ENCODE assay signal across 8 cellular contexts in genomic region chr9:130053109-130053503, GRCh38. TPM values are rescaled to one million over a fixed set of nuclear protein-coding genes. Genes with fewer than 3 reads are reported as not detected.
DNase-seq lines count a peak whose midpoint lies in the region; ATAC-seq, FAIRE-seq and TF ChIP-seq lines count a peak whose summit lies in the region.

No MANE protein-coding gene starts in this region.

- H3K27ac Mint-ChIP-seq in nephron progenitor cell = peak overlapping the region; percentile 39

- peaks cover 29% of the 10 kb centered on the region for H3K4me1 Mint-ChIP-seq in nephron progenitor cell

- H3K9me3 ChIP-seq in BLaER1 = no peaks in the 10 kb centered on the region
- no peaks in the 10 kb centered on the region for H3K9me3 ChIP-seq in ectodermal cell (ENCODE audit: control insufficient read depth, low read length)

- TF ChIP-seq POLR2A in NB4 (IDR thresholded peaks at IDR 0.05; ENCODE audit: extremely low read depth, insufficient read length) (no peak), GM12891 (IDR thresholded peaks at IDR 0.05; ENCODE audit: low read depth, low read length) (no peak)

- peak overlapping the region; percentile 95 for H3K4me3 Mint-ChIP-seq in nephron progenitor cell

- TF ChIP-seq CTCF in NB4 (IDR thresholded peaks at IDR 0.05; ENCODE audit: low read depth, low read length) (no peak), nephron progenitor cell (IDR thresholded peaks at IDR 0.05) (no peak)

- H3K27me3 ChIP-seq in BLaER1 (no peaks in the 10 kb centered on the region), ectodermal cell (ENCODE audit: control insufficient read depth, insufficient read depth, low read length, poor library complexity, severe bottlenecking) (no peaks in the 10 kb centered on the region)

- no peak for ATAC-seq in HG02759 (IDR thresholded peaks at IDR 0.05; ENCODE audit: unreplicated experiment)
- ATAC-seq in HG02840 (IDR thresholded peaks at IDR 0.05; ENCODE audit: low FRiP score, unreplicated experiment) = no peak

- peak overlapping the region; percentile 98 for H3K4me3 ChIP-seq in BLaER1
- peak overlapping the region; percentile 94 for H3K4me3 ChIP-seq in NB4 (ENCODE audit: low read depth, low read length)
- H3K4me3 ChIP-seq in ectodermal cell (ENCODE audit: insufficient read depth, low read depth, low read length) = peak overlapping the region; percentile 87

- H3K27ac ChIP-seq in BLaER1 = peak overlapping the region; percentile 91
- H3K27ac ChIP-seq in ectodermal cell (ENCODE audit: insufficient read depth, low read depth, low read length, poor library complexity, severe bottlenecking) = peak overlapping the region; percentile 61

- peaks cover 7% of the 10 kb centered on the region; the same call in 1 of the 2 replicates for H4K20me1 ChIP-seq in BLaER1

- no peaks in the 10 kb centered on the region for H3K27me3 Mint-ChIP-seq in nephron progenitor cell (ENCODE audit: low read depth, poor library complexity)

- H3K36me3 Mint-ChIP-seq in nephron progenitor cell (ENCODE audit: low read depth) = peaks cover 3% of the 10 kb centered on the region

- peak overlapping the region; percentile 92 for H3K9ac ChIP-seq in BLaER1

- WGBS in ectodermal cell, 2 experiments = 17 to 23% methylated on average over 9 of the region's 9 CpGs

- peaks cover 34% of the 10 kb centered on the region for H3K4me1 ChIP-seq in BLaER1
- peaks cover 15% of the 10 kb centered on the region for H3K4me1 ChIP-seq in ectodermal cell (ENCODE audit: control insufficient read depth, insufficient read depth, low read length)

- peak overlapping the region; percentile 88 for H3K4me2 ChIP-seq in BLaER1

- H3K36me3 ChIP-seq in BLaER1 (peaks cover 9% of the 10 kb centered on the region), ectodermal cell (ENCODE audit: control insufficient read depth, insufficient read depth, low read length) (no peaks in the 10 kb centered on the region)

- no peak for FAIRE-seq in GM12891 (lab: Jason Lieb, UNC)

- DNase-seq in NB4 (ENCODE audit: low read depth) = no peak
- no peak for DNase-seq in nephron progenitor cell
- no peak for DNase-seq in stimulated activated naive CD4-positive, alpha-beta T cell treated with Interleukin-2 at 50 U/mL for 16 hours (lab: John Stamatoyannopoulos, UW)
- DNase-seq in GM12891 (ENCODE audit: insufficient read length, low spot score) = no peak

- H3K9me3 Mint-ChIP-seq in nephron progenitor cell = no peaks in the 10 kb centered on the region

TF ChIP-seq in GM12891, 5 proteins besides CTCF, POLR2A, EP300 and RAD21:
- no peak for TF ChIP-seq TAF1 (IDR thresholded peaks at IDR 0.05; ENCODE audit: low read depth, low read length)
- TF ChIP-seq POU2F2 (IDR thresholded peaks at IDR 0.05; ENCODE audit: low read depth, low read length) = no peak
- TF ChIP-seq SPI1 (IDR thresholded peaks at IDR 0.05; ENCODE audit: low read depth, low read length) = no peak
- TF ChIP-seq PAX5 (IDR thresholded peaks at IDR 0.05; ENCODE audit: insufficient read depth, low read length, severe bottlenecking) = no peak

RNA-seq across cellular contexts. Expression of gene GPR107, which starts 0.6 kb away (rescaled TPM):
- 48.9 TPM for polyA plus RNA-seq in ectodermal cell (2013, experiment 1 of 4)
- polyA plus RNA-seq in ectodermal cell (2013, experiment 2 of 4) = 55.2 TPM
- 36.5 TPM for polyA plus RNA-seq in ectodermal cell (2013, experiment 3 of 4)
- polyA plus RNA-seq in ectodermal cell (2013, experiment 4 of 4) = 44.1 TPM
- polyA plus RNA-seq in GM12891 (2012; ENCODE audit: low read depth, missing spikeins) = 9.8 TPM

RNA-seq across cellular contexts. Expression of gene FNBP1, which starts 10.1 kb away (rescaled TPM):
- polyA plus RNA-seq in ectodermal cell (2013, experiment 1 of 4) = 49.8 TPM
- polyA plus RNA-seq in ectodermal cell (2013, experiment 2 of 4) = 49.1 TPM
- polyA plus RNA-seq in ectodermal cell (2013, experiment 3 of 4) = 33.6 TPM
- polyA plus RNA-seq in ectodermal cell (2013, experiment 4 of 4) = 36.3 TPM
- polyA plus RNA-seq in GM12891 (2012; ENCODE audit: low read depth, missing spikeins) = 209 TPM
